13 cellular contexts compared by ENCODE assay signal in genomic region chr2:71353247-71353646, GRCh38. TPM values are rescaled to one million over a fixed set of nuclear protein-coding genes. Genes with fewer than 3 reads are reported as not detected.
A peak's percentile ranks its signal among the peaks of the same experiment; 100 is the strongest.
DNase-seq lines count a peak whose midpoint lies in the region; ATAC-seq and TF ChIP-seq lines count a peak whose summit lies in the region.
"Had no signal": no experiment of that assay in that cellular context is flagged by ENCODE, and none has a peak within 500 bp of the region (broad histone marks: within the 10 kb centered on the region; RNA-seq: fewer than 3 reads in every experiment).

No MANE protein-coding gene starts in this region.

- ATAC-seq in GM18508 (IDR thresholded peaks at IDR 0.05; ENCODE audit: insufficient read depth, unreplicated experiment) = peak; percentile 63
- ATAC-seq in GM19395 (IDR thresholded peaks at IDR 0.05; ENCODE audit: unreplicated experiment) = peak; percentile 83
- peak; percentile 68 for ATAC-seq in HG03342 (IDR thresholded peaks at IDR 0.05; ENCODE audit: unreplicated experiment)
- no peak for ATAC-seq in SK-N-SH treated with all-trans-retinoic acid at 6 μM for 48 hours
- ATAC-seq: lower lobe of right lung had no signal

- no peak overlapping the region for H3K27ac ChIP-seq in caudate nucleus (ENCODE audit: low read depth, low read length)
- H3K27ac ChIP-seq: lower lobe of right lung, tibial artery had no signal

- H3K4me3 Mint-ChIP-seq in immature natural killer cell = peak overlapping the region in 1 of 5 donors; percentile 22
- H3K4me3 Mint-ChIP-seq: activated naive CD8-positive, alpha-beta T cell treated with anti-CD3 and anti-CD28 coated beads, Interleukin-2, amount 10 ng/mL, durations not matched to agents 7 days and 5 days had no signal

- H3K27ac Mint-ChIP-seq in immature natural killer cell = peak overlapping the region in 4 of 6 donors; percentile 6 to 31 (median 20)
- H3K27ac Mint-ChIP-seq: activated naive CD8-positive, alpha-beta T cell treated with anti-CD3 and anti-CD28 coated beads, Interleukin-2, amount 10 ng/mL, durations not matched to agents 7 days and 5 days had no signal

- no peaks in the 10 kb centered on the region for H3K27me3 Mint-ChIP-seq in immature natural killer cell (ENCODE audit: low read depth in 3 of 3)
- H3K27me3 Mint-ChIP-seq: activated naive CD8-positive, alpha-beta T cell treated with anti-CD3 and anti-CD28 coated beads, Interleukin-2, amount 10 ng/mL, durations not matched to agents 7 days and 5 days had no signal

- no peak for DNase-seq in immature natural killer cell
- DNase-seq in activated gamma-delta T cell treated with Interleukin-2 at 50 U/mL for 16 hours = no peak
- no peak for DNase-seq in caudate nucleus (lab: John Stamatoyannopoulos, UW)
- DNase-seq: activated CD4-positive, alpha-beta T cell treated with anti-CD3 and anti-CD28 coated beads for 1 hour; activated naive CD8-positive, alpha-beta T cell treated with anti-CD3 and anti-CD28 coated beads, Interleukin-2, amount 10 ng/mL, durations not matched to agents 7 days and 5 days; Calu3; lower lobe of right lung; NCI-H187; tibial artery had no signal

- H3K9me3 Mint-ChIP-seq in immature natural killer cell = no peaks in the 10 kb centered on the region
- H3K9me3 Mint-ChIP-seq: activated naive CD8-positive, alpha-beta T cell treated with anti-CD3 and anti-CD28 coated beads, Interleukin-2, amount 10 ng/mL, durations not matched to agents 7 days and 5 days had no signal

- H3K36me3 Mint-ChIP-seq in immature natural killer cell = peaks cover 10 to 37% (median 37%) of the 10 kb centered on the region in 3 donors

- peaks cover 35 to 75% of the 10 kb centered on the region in 2 donors for H3K4me1 Mint-ChIP-seq in immature natural killer cell

TF ChIP-seq in SK-N-SH treated with all-trans-retinoic acid at 6 μM for 48 hours, 23 proteins besides CTCF, POLR2A, EP300 and RAD21:
- TF ChIP-seq CREB5 (CRISPR knock-in tag; IDR thresholded peaks at IDR 0.05; ENCODE audit: low read depth) = no peak
- no peak for TF ChIP-seq TSHZ2 (CRISPR knock-in tag; IDR thresholded peaks at IDR 0.05)
- no peak for TF ChIP-seq TCF4 (CRISPR knock-in tag; IDR thresholded peaks at IDR 0.05; ENCODE audit: borderline replicate concordance)
- TF ChIP-seq ZFP30 (CRISPR knock-in tag; IDR thresholded peaks at IDR 0.05) = no peak
- TF ChIP-seq ZNF565 (CRISPR knock-in tag; conservative IDR thresholded peaks at IDR 0.05; ENCODE audit: low read depth) = no peak
- no peak for TF ChIP-seq ESRRG (CRISPR knock-in tag; IDR thresholded peaks at IDR 0.05)
- TF ChIP-seq ZFP3 (CRISPR knock-in tag; IDR thresholded peaks at IDR 0.05) = no peak
- TF ChIP-seq OSR1 (CRISPR knock-in tag; IDR thresholded peaks at IDR 0.05) = no peak
- TF ChIP-seq ZNF70 (CRISPR knock-in tag; IDR thresholded peaks at IDR 0.05) = no peak
- TF ChIP-seq PATZ1 (CRISPR knock-in tag; IDR thresholded peaks at IDR 0.05; ENCODE audit: borderline replicate concordance) = no peak
- no peak for TF ChIP-seq SNAI2 (CRISPR knock-in tag; IDR thresholded peaks at IDR 0.05)
- TF ChIP-seq ARNTL (CRISPR knock-in tag; IDR thresholded peaks at IDR 0.05; ENCODE audit: borderline replicate concordance, low read depth) = no peak
- TF ChIP-seq ZNF8 (CRISPR knock-in tag; IDR thresholded peaks at IDR 0.05) = no peak
- TF ChIP-seq GLIS3 (CRISPR knock-in tag; IDR thresholded peaks at IDR 0.05) = no peak
- no peak for TF ChIP-seq ISL1 (CRISPR knock-in tag; IDR thresholded peaks at IDR 0.05)
- no peak for TF ChIP-seq RARB (CRISPR knock-in tag; IDR thresholded peaks at IDR 0.05)
- no peak for TF ChIP-seq PPARA (CRISPR knock-in tag; IDR thresholded peaks at IDR 0.05; ENCODE audit: borderline replicate concordance)
- no peak for TF ChIP-seq TOX (CRISPR knock-in tag; IDR thresholded peaks at IDR 0.05; ENCODE audit: borderline replicate concordance)
- TF ChIP-seq, protein P1, sequence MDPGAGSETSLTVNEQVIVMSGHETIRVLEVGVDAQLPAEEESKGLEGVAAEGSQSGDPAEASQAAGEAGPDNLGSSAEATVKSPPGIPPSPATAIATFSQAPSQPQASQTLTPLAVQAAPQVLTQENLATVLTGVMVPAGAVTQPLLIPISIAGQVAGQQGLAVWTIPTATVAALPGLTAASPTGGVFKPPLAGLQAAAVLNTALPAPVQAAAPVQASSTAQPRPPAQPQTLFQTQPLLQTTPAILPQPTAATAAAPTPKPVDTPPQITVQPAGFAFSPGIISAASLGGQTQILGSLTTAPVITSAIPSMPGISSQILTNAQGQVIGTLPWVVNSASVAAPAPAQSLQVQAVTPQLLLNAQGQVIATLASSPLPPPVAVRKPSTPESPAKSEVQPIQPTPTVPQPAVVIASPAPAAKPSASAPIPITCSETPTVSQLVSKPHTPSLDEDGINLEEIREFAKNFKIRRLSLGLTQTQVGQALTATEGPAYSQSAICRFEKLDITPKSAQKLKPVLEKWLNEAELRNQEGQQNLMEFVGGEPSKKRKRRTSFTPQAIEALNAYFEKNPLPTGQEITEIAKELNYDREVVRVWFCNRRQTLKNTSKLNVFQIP (CRISPR knock-in tag; IDR thresholded peaks at IDR 0.05; ENCODE audit: borderline replicate concordance, low read depth) = no peak
- TF ChIP-seq, protein P2, sequence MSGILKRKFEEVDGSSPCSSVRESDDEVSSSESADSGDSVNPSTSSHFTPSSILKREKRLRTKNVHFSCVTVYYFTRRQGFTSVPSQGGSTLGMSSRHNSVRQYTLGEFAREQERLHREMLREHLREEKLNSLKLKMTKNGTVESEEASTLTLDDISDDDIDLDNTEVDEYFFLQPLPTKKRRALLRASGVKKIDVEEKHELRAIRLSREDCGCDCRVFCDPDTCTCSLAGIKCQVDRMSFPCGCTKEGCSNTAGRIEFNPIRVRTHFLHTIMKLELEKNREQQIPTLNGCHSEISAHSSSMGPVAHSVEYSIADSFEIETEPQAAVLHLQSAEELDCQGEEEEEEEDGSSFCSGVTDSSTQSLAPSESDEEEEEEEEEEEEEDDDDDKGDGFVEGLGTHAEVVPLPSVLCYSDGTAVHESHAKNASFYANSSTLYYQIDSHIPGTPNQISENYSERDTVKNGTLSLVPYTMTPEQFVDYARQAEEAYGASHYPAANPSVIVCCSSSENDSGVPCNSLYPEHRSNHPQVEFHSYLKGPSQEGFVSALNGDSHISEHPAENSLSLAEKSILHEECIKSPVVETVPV (CRISPR knock-in tag; IDR thresholded peaks at IDR 0.05) = no peak

RNA-seq across cellular contexts. Expression of gene ZNF638, which starts 21.7 kb away (rescaled TPM):
- 10 to 100 TPM in 2 of 3 donors, 1 to 10 TPM in 1; 9.4 to 37.7 (median 21.8) TPM for polyA plus RNA-seq in immature natural killer cell
